ENCODE assay signal across 29 cellular contexts in genomic region chr16:52532384-52532783, GRCh38. TPM values are rescaled to one million over a fixed set of nuclear protein-coding genes. Genes with fewer than 3 reads are reported as not detected.
"Had no signal": no experiment of that assay in that cellular context is flagged by ENCODE, and none has a peak within 500 bp of the region (broad histone marks: within the 10 kb centered on the region; RNA-seq: fewer than 3 reads in every experiment).

No MANE protein-coding gene starts in this region.

- H3K36me3 ChIP-seq: esophagus muscularis mucosa, gastrocnemius medialis, heart right ventricle, left lung, lower lobe of right lung had no signal

- FAIRE-seq: colon, endothelial cell of umbilical vein, islet of Langerhans, keratinocyte had no signal

- H3K27ac ChIP-seq: coronary artery, dorsolateral prefrontal cortex, esophagus muscularis mucosa, foreskin keratinocyte, gastrocnemius medialis, heart right ventricle, left lung, lower lobe of right lung had no signal

- H3K4me3 ChIP-seq: coronary artery, dorsolateral prefrontal cortex, esophagus muscularis mucosa, gastrocnemius medialis, heart right ventricle, left lung, lower lobe of right lung, mucosa of descending colon had no signal

- DNase-seq: dermis blood vessel endothelial cell; dorsolateral prefrontal cortex; effector CD4-positive, alpha-beta T cell; effector memory CD4-positive, alpha-beta T cell; foreskin keratinocyte; gastrocnemius medialis; glutamatergic neuron; head of caudate nucleus; heart right ventricle; hippocampal formation; left cardiac atrium; left lung; left ventricle myocardium superior; lower lobe of right lung; mesenchymal stem cell; mucosa of descending colon; naive B cell had no signal

- H3K9me3 ChIP-seq: esophagus muscularis mucosa, gastrocnemius medialis, heart right ventricle, left lung, lower lobe of right lung, mucosa of descending colon had no signal

- ATAC-seq: foreskin keratinocyte, gastrocnemius medialis, heart right ventricle, left cardiac atrium, left lung, left ventricle myocardium superior, lower lobe of right lung, mucosa of descending colon had no signal

- H3K27me3 ChIP-seq: foreskin keratinocyte, gastrocnemius medialis, left lung had no signal

- H3K4me1 ChIP-seq: esophagus muscularis mucosa, foreskin keratinocyte, gastrocnemius medialis, heart right ventricle, left lung, lower lobe of right lung had no signal

RNA-seq across cellular contexts. Expression of gene TOX3, which starts 14.6 kb away (rescaled TPM):
- total RNA-seq: endothelial cell of umbilical vein, fibroblast of lung, fibroblast of villous mesenchyme, foreskin keratinocyte, glomerular endothelial cell, heart right ventricle, left cardiac atrium, left ventricle myocardium superior, lung microvascular endothelial cell, mesenteric fat pad, myocyte had no signal
- polyA plus RNA-seq: endothelial cell of umbilical vein, fibroblast of lung, heart right ventricle, keratinocyte had no signal
